In the genomic region with DNA sequence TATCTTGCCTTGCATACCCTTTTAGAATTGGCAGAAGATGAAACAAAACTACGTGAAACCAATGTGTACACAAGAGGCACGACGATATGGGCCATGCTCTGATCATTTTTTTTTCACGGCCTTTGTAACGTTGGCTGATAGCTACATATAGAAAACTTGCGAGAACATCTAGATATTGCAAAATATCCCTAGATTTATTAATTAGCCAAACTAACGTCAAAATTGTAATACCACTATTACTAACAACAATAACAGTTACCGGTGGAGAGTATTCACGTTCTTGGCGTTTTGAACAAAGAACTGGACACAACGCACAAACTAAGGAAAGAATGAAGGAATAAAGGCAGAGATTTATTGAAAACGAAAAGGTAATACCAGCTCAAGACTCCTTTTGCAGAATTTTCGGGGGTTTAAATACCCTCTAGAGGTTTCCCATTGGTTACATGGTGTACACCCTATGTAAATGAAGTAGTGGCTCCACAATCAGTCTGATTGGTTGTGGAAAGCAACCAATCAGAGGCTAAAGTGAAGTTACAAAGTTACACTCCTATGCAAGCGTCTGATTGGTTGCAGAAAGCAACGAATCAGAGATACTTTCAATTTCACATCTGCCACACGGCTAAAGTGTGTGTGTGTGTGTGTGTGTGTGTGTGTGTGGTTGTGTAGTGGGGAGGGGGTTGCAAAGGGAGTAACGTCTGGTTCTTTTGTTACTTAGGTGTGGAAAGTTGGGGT, we compare ENCODE assay signal across 8 cellular contexts. TPM values are rescaled to one million over a fixed set of nuclear protein-coding genes. Genes with fewer than 3 reads are reported as not detected.
DNase-seq lines count a peak whose midpoint lies in the region; ATAC-seq, FAIRE-seq and TF ChIP-seq lines count a peak whose summit lies in the region.

No MANE protein-coding gene starts in this region.

- BruUV-seq in MCF 10A (replicated peaks; lab: Mats Ljungman, UMichigan) = no TSS peak

- no peaks in the 10 kb centered on the region for H3K27me3 Mint-ChIP-seq in MCF 10A (ENCODE audit: insufficient read depth, unreplicated experiment)

- H3K9me3 ChIP-seq in heart right ventricle = no peaks in the 10 kb centered on the region

- DNase-seq in heart right ventricle (no peak), Right ventricle myocardium superior (no peak), NCI-H69 (lab: John Stamatoyannopoulos, UW) (peak; percentile 91), MCF 10A (ENCODE audit: unreplicated experiment) (peak; percentile 48), medulla oblongata (ENCODE audit: extremely low spot score) (peak; percentile 48), urothelium cell line (ENCODE audit: low spot score) (peak; percentile 59), SKM-1 treated with dmso at 0.1 percent for 144 hours (lab: John Stamatoyannopoulos, UW; ENCODE audit: unreplicated experiment) (no peak)

- ATAC-seq in heart right ventricle (peak in 4 of 8 donors; percentile 10 to 51 (median 26)), Right ventricle myocardium superior (ENCODE audit: poor library complexity) (no peak), HG02852 (IDR thresholded peaks at IDR 0.05; ENCODE audit: unreplicated experiment) (no peak)

- no peaks in the 10 kb centered on the region for H3K27me3 ChIP-seq in heart right ventricle

- peak overlapping the region in 7 of 10 donors; percentile 89 to 99 (median 91) for H3K27ac ChIP-seq in heart right ventricle

- peak overlapping the region; percentile 99 for H3K4me3 Mint-ChIP-seq in MCF 10A (ENCODE audit: unreplicated experiment)

- WGBS in heart right ventricle, 2 donors = 63% methylated on average over 17 of the region's 17 CpGs

- POLR2A ChIA-PET in MCF 10A (lab: Yijun Ruan, JAX) = interaction anchor here (0.6 to 5.0 kb wide), 8 partner anchors 8 to 665 kb away, joined by 3 to 40 read pairs (median 3); partner anchors contain the start of gene PKN2

- TF ChIP-seq CTCF in heart right ventricle (IDR thresholded peaks at IDR 0.05) (no peak), MCF 10A (IDR thresholded peaks at IDR 0.05; ENCODE audit: unreplicated experiment) (no peak)

- FAIRE-seq in urothelium cell line (lab: Jason Lieb, UNC) = peak; percentile 9

- H3K4me1 ChIP-seq in heart right ventricle = peaks cover 2 to 39% (median 28%) of the 10 kb centered on the region in 9 donors

- peaks cover 19% of the 10 kb centered on the region for H3K4me1 Mint-ChIP-seq in MCF 10A (ENCODE audit: insufficient read depth, unreplicated experiment)

- peak overlapping the region; percentile 74 to 97 (median 90) for H3K4me3 ChIP-seq in heart right ventricle

- peaks cover 8% of the 10 kb centered on the region for H3K36me3 Mint-ChIP-seq in MCF 10A (ENCODE audit: insufficient read depth, unreplicated experiment)

- CTCF ChIA-PET in MCF 10A (lab: Yijun Ruan, JAX) = interaction anchor here (0.8 to 7.2 kb wide), 3 partner anchors 14 to 82 kb away, joined by 3 to 49 read pairs (median 4); no protein-coding TSS in a partner anchor

- peaks cover 0 to 13% (median 0%) of the 10 kb centered on the region in 9 donors for H3K36me3 ChIP-seq in heart right ventricle

- intact Hi-C loops in heart right ventricle (cut with DNase I) = loop anchor here in 1 of 10 donors (10.0 kb wide), 1 partner anchor 208 kb away; the partner anchor contains the start of gene PKN2
- intact Hi-C loops in Right ventricle myocardium superior (cut with DNase I) = no loop called here
- intact Hi-C loops in MCF 10A (cut with micrococcal nuclease) = no loop called here

- no peaks in the 10 kb centered on the region for H3K9me3 Mint-ChIP-seq in MCF 10A (ENCODE audit: unreplicated experiment)

- H3K27ac Mint-ChIP-seq in MCF 10A (ENCODE audit: low read depth, unreplicated experiment) = peak overlapping the region; percentile 99

RNA-seq across cellular contexts. Expression of gene GTF2B, which starts 0.9 kb away (rescaled TPM):
- total RNA-seq in heart right ventricle = 10 to 100 TPM; 10.5 to 16.0 (median 12.6) TPM
- 10 to 100 TPM in 1 of 2 donors, 1 to 10 TPM in 1; 7.5 to 13.6 TPM for polyA plus RNA-seq in heart right ventricle
- 11.1 TPM for total RNA-seq in Right ventricle myocardium superior
- total RNA-seq in MCF 10A (2022) = 16.9 and 18.8 TPM in 2 replicates

Comparison
In these comparisons a context has a peak if more than half of its experiments do, and no peak if none do; other contexts are left out.
1. DNase-seq: peak in NCI-H69 (single experiment), MCF 10A (single experiment), medulla oblongata (single experiment) and urothelium cell line (single experiment); none in heart right ventricle (0 of 2), Right ventricle myocardium superior (single experiment) and SKM-1 treated with dmso at 0.1 percent for 144 hours (single experiment).